ENCODE assay signal across 21 cellular contexts in the genomic region with DNA sequence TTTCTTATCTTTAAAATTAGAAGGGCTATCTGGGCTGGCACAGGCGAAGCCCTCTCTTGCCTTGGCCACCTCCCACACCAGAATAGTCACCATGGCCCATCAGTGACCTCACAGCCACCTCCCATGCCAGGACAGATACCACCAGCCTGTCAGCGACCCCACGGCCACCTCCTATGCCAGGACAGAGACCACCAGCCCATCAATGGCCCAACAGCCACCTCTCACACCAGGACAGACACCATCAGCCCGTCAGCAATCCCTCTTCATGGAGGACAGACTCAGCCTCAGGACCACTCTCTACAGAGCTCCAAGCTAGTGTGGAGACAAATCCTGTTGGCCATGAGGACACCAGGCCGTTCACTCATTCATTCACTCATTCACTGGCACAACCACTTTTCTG.
"Had no signal": no experiment of that assay in that cellular context is flagged by ENCODE, and none has a peak within 500 bp of the region (broad histone marks: within the 10 kb centered on the region; RNA-seq: fewer than 3 reads in every experiment).

No MANE protein-coding gene starts in this region.

- H3K27ac ChIP-seq: foreskin keratinocyte, hepatocyte, neutrophil, ovary, suprapubic skin, thyroid gland, vagina had no signal

- H3K9me3 Mint-ChIP-seq: naive thymus-derived CD4-positive, alpha-beta T cell; type B pancreatic cell had no signal

- H3K79me2 ChIP-seq: hepatocyte had no signal

- H3K4me3 Mint-ChIP-seq: endodermal cell; naive thymus-derived CD4-positive, alpha-beta T cell; type B pancreatic cell had no signal

- H3K36me3 Mint-ChIP-seq: type B pancreatic cell had no signal

- H3K9me3 ChIP-seq: neutrophil, ovary, suprapubic skin, thyroid gland, vagina had no signal

- H3K4me2 ChIP-seq: hepatocyte had no signal

- H3K4me1 Mint-ChIP-seq: endodermal cell had no signal

- ATAC-seq: foreskin keratinocyte; left colon; naive thymus-derived CD4-positive, alpha-beta T cell; right cardiac atrium had no signal

- H3K4me1 ChIP-seq: foreskin keratinocyte, suprapubic skin, thyroid gland, vagina had no signal

- H2AFZ ChIP-seq: hepatocyte had no signal

- H3K27me3 Mint-ChIP-seq: naive thymus-derived CD4-positive, alpha-beta T cell; type B pancreatic cell had no signal

- H3K4me3 ChIP-seq: hepatocyte, ovary, suprapubic skin, thyroid gland, vagina had no signal

- DNase-seq: dermis blood vessel endothelial cell; effector CD4-positive, alpha-beta T cell; endodermal cell; erythroblast; foreskin keratinocyte; left colon; mesendoderm; nephron progenitor cell; right cardiac atrium; small intestine; stimulated activated CD4-positive, alpha-beta T cell treated with anti-CD3 and anti-CD28 coated beads, Interleukin-2, amount 100 ng/mL, for 48 hours; stimulated activated naive CD4-positive, alpha-beta T cell treated with Interleukin-2 at 50 U/mL for 16 hours; thyroid gland had no signal

- H3K27me3 ChIP-seq: hepatocyte, neutrophil, ovary, suprapubic skin, thyroid gland, vagina had no signal

- H3K36me3 ChIP-seq: neutrophil, ovary, suprapubic skin, thyroid gland, vagina had no signal

- H3K27ac Mint-ChIP-seq: endodermal cell, nephron progenitor cell, progenitor cell of endocrine pancreas had no signal
